8 cellular contexts compared by ENCODE assay signal in the genomic region with DNA sequence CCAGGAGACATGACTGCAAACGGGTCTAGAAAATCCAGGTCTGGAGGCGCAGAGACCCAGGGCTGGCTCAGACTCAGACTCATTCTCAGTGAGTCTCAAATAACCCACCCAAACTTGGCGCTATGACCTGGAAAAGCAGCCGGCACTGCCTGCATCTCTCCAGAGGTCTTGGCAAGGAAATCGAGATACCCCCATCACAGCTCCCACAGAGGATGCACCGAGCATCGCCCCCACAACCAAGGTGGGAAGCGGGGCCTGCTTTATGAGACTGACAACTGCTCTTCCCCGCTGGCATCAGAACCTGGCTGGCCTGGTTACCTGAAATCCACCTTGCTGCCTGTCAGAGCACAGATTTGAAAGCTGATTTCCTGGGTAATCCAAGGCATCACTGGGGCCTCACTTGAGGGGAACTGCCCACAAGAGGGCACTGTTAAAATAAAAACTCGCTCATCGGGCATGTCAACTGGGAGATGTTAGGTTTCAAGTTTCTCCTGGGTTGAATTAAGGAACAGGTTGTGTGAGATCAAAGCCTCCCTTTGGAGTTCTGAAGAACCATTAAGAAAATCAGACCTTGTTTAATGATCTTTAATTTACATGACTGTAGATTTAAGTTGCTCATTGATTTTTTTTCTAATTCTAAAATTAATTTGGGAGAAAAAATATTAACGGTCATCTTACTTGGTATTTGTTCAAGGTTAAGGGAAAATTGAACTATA. TPM values are rescaled to one million over a fixed set of nuclear protein-coding genes. Genes with fewer than 3 reads are reported as not detected.
DNase-seq lines count a peak whose midpoint lies in the region; ATAC-seq, FAIRE-seq and TF ChIP-seq lines count a peak whose summit lies in the region.

No MANE protein-coding gene starts in this region.

- DNase-seq in GM18507 (ENCODE audit: extremely low spot score, insufficient read length, low read depth) (peak; percentile 15), NCI-H2029 treated with DMSO at 0.1 percent for 48 hours (lab: John Stamatoyannopoulos, UW) (peak; percentile 38), activated B cell treated with CpG ODN at 0.5 μM for 24 hours (no peak), heart right ventricle (peak in 1 of 2 donors; percentile 36), gastrocnemius medialis (peak; percentile 19 to 51), T1000 (lab: John Stamatoyannopoulos, UW) (no peak)

- peaks cover 0 to 58% (median 9%) of the 10 kb centered on the region in 11 experiments; a peak in 16 of 22 replicates for H3K36me3 ChIP-seq in BLaER1 treated with 17β-estradiol and CSF1 and Interleukin-3, amounts not matched to agents 10 nM and 100 nM
- H3K36me3 ChIP-seq in heart right ventricle (peaks cover 0 to 16% (median 0%) of the 10 kb centered on the region in 9 donors), gastrocnemius medialis (no peaks in the 10 kb centered on the region)

- peak overlapping the region in 8 of 11 experiments; percentile 9 to 79 (median 62); a peak in 14 of 22 replicates for H3K27ac ChIP-seq in BLaER1 treated with 17β-estradiol and CSF1 and Interleukin-3, amounts not matched to agents 10 nM and 100 nM
- H3K27ac ChIP-seq in heart right ventricle = no peak overlapping the region
- H3K27ac ChIP-seq in gastrocnemius medialis = no peak overlapping the region

- POLR2A ChIA-PET in activated B cell treated with CpG ODN at 0.5 μM for 24 hours (lab: Charles Lee) = no interaction called here

- H3K9ac ChIP-seq in BLaER1 treated with 17β-estradiol and CSF1 and Interleukin-3, amounts not matched to agents 10 nM and 100 nM = peak overlapping the region in 9 of 11 experiments; percentile 18 to 72 (median 51); a peak in 12 of 22 replicates

- H3K4me1 ChIP-seq in BLaER1 treated with 17β-estradiol and CSF1 and Interleukin-3, amounts not matched to agents 10 nM and 100 nM = peaks cover 42 to 76% (median 70%) of the 10 kb centered on the region in 10 experiments
- peaks cover 0 to 10% (median 0%) of the 10 kb centered on the region in 9 donors for H3K4me1 ChIP-seq in heart right ventricle
- H3K4me1 ChIP-seq in gastrocnemius medialis = peaks cover 0 to 8% of the 10 kb centered on the region in 2 donors

- ATAC-seq in activated B cell treated with CpG ODN at 0.5 μM for 24 hours (ENCODE audit: low read depth) = no peak
- ATAC-seq in heart right ventricle = peak in 6 of 8 donors; percentile 65 to 74 (median 71)
- ATAC-seq in gastrocnemius medialis = peak; percentile 96 to 99
- no peak for ATAC-seq in HG03139 (IDR thresholded peaks at IDR 0.05; ENCODE audit: unreplicated experiment)

- H3K27ac Mint-ChIP-seq in activated B cell treated with CpG ODN at 0.5 μM for 24 hours = no peak overlapping the region

- in situ Hi-C loops in gastrocnemius medialis (cut with MboI; ENCODE audit: low sequenced_read_pairs in 4 of 4) = loop anchor here in 3 of 4 donors (5.0 to 25.0 kb wide), 4 partner anchors 119 to 247 kb away; partner anchors contain the start of gene SNRPB2 (in 1 of the 3)

- H3K4me3 ChIP-seq in BLaER1 treated with 17β-estradiol and CSF1 and Interleukin-3, amounts not matched to agents 10 nM and 100 nM = peak overlapping the region in 5 of 10 experiments; percentile 10 to 46 (median 39); a peak in 6 of 20 replicates
- H3K4me3 ChIP-seq in heart right ventricle (no peak overlapping the region), gastrocnemius medialis (no peak overlapping the region)

- FAIRE-seq in GM18507 (lab: Jason Lieb, UNC) = peak; percentile 33

- no peaks in the 10 kb centered on the region for H3K27me3 Mint-ChIP-seq in activated B cell treated with CpG ODN at 0.5 μM for 24 hours

- H3K27me3 ChIP-seq in BLaER1 treated with 17β-estradiol and CSF1 and Interleukin-3, amounts not matched to agents 10 nM and 100 nM = no peaks in the 10 kb centered on the region
- H3K27me3 ChIP-seq in heart right ventricle = no peaks in the 10 kb centered on the region
- H3K27me3 ChIP-seq in gastrocnemius medialis = no peaks in the 10 kb centered on the region

- peak overlapping the region; percentile 29 to 90 (median 82); a peak in 21 of 22 replicates for H3K4me2 ChIP-seq in BLaER1 treated with 17β-estradiol and CSF1 and Interleukin-3, amounts not matched to agents 10 nM and 100 nM

- TF ChIP-seq CTCF in activated B cell treated with CpG ODN at 0.5 μM for 24 hours (IDR thresholded peaks at IDR 0.05) (peak; percentile 27), heart right ventricle (IDR thresholded peaks at IDR 0.05) (peak; percentile 12 to 70 (median 60)), gastrocnemius medialis (IDR thresholded peaks at IDR 0.05 in 4 of 5, conservative IDR thresholded peaks at IDR 0.05 in 1 of 5) (peak; percentile 44 to 70 (median 67))

- no peaks in the 10 kb centered on the region for H4K20me1 ChIP-seq in BLaER1 treated with 17β-estradiol and CSF1 and Interleukin-3, amounts not matched to agents 10 nM and 100 nM

- CTCF ChIA-PET in activated B cell treated with CpG ODN at 0.5 μM for 24 hours (lab: Charles Lee) = interaction anchor here (0.9 to 1.0 kb wide), 2 partner anchors 213 to 809 kb away, joined by 3 read pairs; no protein-coding TSS in a partner anchor

- TF ChIP-seq POLR2A in gastrocnemius medialis (IDR thresholded peaks at IDR 0.05) = no peak

- peaks cover 6% of the 10 kb centered on the region for H3K4me1 Mint-ChIP-seq in activated B cell treated with CpG ODN at 0.5 μM for 24 hours

- peaks cover 5 to 41% (median 24%) of the 10 kb centered on the region in 11 experiments; a peak in 19 of 22 replicates for H3K9me3 ChIP-seq in BLaER1 treated with 17β-estradiol and CSF1 and Interleukin-3, amounts not matched to agents 10 nM and 100 nM (replicated peaks in 1 of 11)
- peaks cover 0 to under 1% (median 0%) of the 10 kb centered on the region in 11 donors for H3K9me3 ChIP-seq in heart right ventricle
- H3K9me3 ChIP-seq in gastrocnemius medialis = no peaks in the 10 kb centered on the region

- H3K36me3 Mint-ChIP-seq in activated B cell treated with CpG ODN at 0.5 μM for 24 hours (ENCODE audit: low read depth) = peaks cover 28% of the 10 kb centered on the region

- WGBS in heart right ventricle, 2 donors = 83 to 84% methylated on average over 12 of the region's 12 CpGs

- no peaks in the 10 kb centered on the region for H3K9me3 Mint-ChIP-seq in activated B cell treated with CpG ODN at 0.5 μM for 24 hours

- intact Hi-C loops in activated B cell treated with CpG ODN at 0.5 μM for 24 hours (cut with micrococcal nuclease) = loop anchor here (1.0 to 5.0 kb wide), 3 partner anchors 59 to 914 kb away; no protein-coding TSS in a partner anchor
- intact Hi-C loops in heart right ventricle (cut with DNase I) = loop anchor here (5.0 to 10.0 kb wide), 5 partner anchors 119 to 247 kb away; partner anchors contain the start of gene SNRPB2 (in 1 of the 10)
- intact Hi-C loops in gastrocnemius medialis (cut with DNase I; ENCODE audit: low total_unique reads) = loop anchor here (1.0 to 10.0 kb wide), 2 partner anchors 217 to 243 kb away; partner anchors contain the start of gene SNRPB2

- H3K4me3 Mint-ChIP-seq in activated B cell treated with CpG ODN at 0.5 μM for 24 hours = no peak overlapping the region

RNA-seq across cellular contexts. Expression of gene KIF16B, which starts 55.0 kb away (rescaled TPM):
- total RNA-seq in activated B cell treated with CpG ODN at 0.5 μM for 24 hours (7.2 and 9.1 TPM in 2 replicates), heart right ventricle (10 to 100 TPM; 14.4 to 22.5 (median 18.2) TPM), gastrocnemius medialis (10 to 100 TPM; 13.4 to 23.9 (median 20.0) TPM)
- 10 to 100 TPM in 1 of 2 donors, 1 to 10 TPM in 1; 9.7 to 12.9 TPM for polyA plus RNA-seq in heart right ventricle

Comparison
In these comparisons a context has a peak if more than half of its experiments do, and no peak if none do; other contexts are left out.
1. H3K27ac ChIP-seq: peak in BLaER1 treated with 17β-estradiol and CSF1 and Interleukin-3, amounts not matched to agents 10 nM and 100 nM (8 of 11); none in heart right ventricle (0 of 10) and gastrocnemius medialis (0 of 4).
2. DNase-seq: peak in GM18507 (single experiment), NCI-H2029 treated with DMSO at 0.1 percent for 48 hours (single experiment) and gastrocnemius medialis (2 of 2); none in activated B cell treated with CpG ODN at 0.5 μM for 24 hours (single experiment) and T1000 (single experiment).
3. ATAC-seq: peak in heart right ventricle (6 of 8) and gastrocnemius medialis (2 of 2); none in activated B cell treated with CpG ODN at 0.5 μM for 24 hours (single experiment) and HG03139 (single experiment).
4. Peak in every context shown above with its lines, with median percentiles within 50 percentile points of each other: CTCF ChIP-seq.